ENCODE assay signal across 34 cellular contexts in the genomic region with DNA sequence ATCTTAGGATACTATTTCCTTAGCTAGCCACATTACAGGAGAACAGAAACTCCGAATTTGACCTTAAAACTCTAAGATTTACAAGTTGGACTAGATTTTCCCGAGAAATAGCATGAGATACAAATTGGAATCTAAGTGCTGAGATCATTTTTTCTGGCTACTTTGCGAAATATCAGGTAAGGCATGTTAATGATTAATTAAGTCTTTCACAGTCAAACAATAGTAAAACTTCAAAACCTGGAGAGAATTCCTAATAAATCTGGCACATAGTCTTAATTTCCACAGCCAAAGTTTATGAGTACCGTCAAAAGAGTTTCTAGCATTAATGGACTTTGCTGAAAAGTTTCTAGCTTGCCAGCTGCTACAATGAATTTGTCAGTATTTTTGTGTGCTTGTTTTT.
"Had no signal": no experiment of that assay in that cellular context is flagged by ENCODE, and none has a peak within 500 bp of the region (broad histone marks: within the 10 kb centered on the region; RNA-seq: fewer than 3 reads in every experiment).

No MANE protein-coding gene starts in this region.

- H3K4me3 ChIP-seq: adrenal gland, ascending aorta, body of pancreas, breast epithelium, cardiac muscle cell had no signal

- H3K4me1 ChIP-seq: adrenal gland, ascending aorta, breast epithelium had no signal

- H3K9me3 ChIP-seq: adrenal gland, ascending aorta, body of pancreas, breast epithelium had no signal

- H3K27ac ChIP-seq: adrenal gland, ascending aorta, body of pancreas, brain microvascular endothelial cell, breast epithelium, cardiac muscle cell had no signal

- H3K27me3 ChIP-seq: adrenal gland, ascending aorta, body of pancreas, brain microvascular endothelial cell, breast epithelium, cardiac muscle cell had no signal

- DNase-seq: activated effector memory CD4-positive, alpha-beta T cell treated with anti-CD3 and anti-CD28 coated beads, Interleukin-2, amount 50 U/mL, for 16 hours; activated effector memory CD4-positive, alpha-beta T cell treated with Interleukin-2 at 50 U/mL for 16 hours; activated gamma-delta T cell; activated gamma-delta T cell treated with Interleukin-2 at 50 U/mL for 16 hours; activated naive CD4-positive, alpha-beta T cell; activated naive CD4-positive, alpha-beta T cell treated with anti-CD3 and anti-CD28 coated beads for 36 hours; activated naive CD4-positive, alpha-beta T cell treated with anti-CD3 and anti-CD28 coated beads, Interleukin-2, amount 10 ng/mL, durations not matched to agents 7 days and 5 days; activated naive CD4-positive, alpha-beta T cell treated with anti-CD3 and anti-CD28 coated beads, Interleukin-2, amount 50 U/mL, for 16 hours; activated naive CD4-positive, alpha-beta T cell treated with Interleukin-2 at 50 U/mL for 16 hours; activated naive CD8-positive, alpha-beta T cell treated with anti-CD3 and anti-CD28 coated beads for 36 hours; activated naive CD8-positive, alpha-beta T cell treated with anti-CD3 and anti-CD28 coated beads, Interleukin-2, amount 10 ng/mL, durations not matched to agents 7 days and 5 days; activated naive CD8-positive, alpha-beta T cell treated with anti-CD3 and anti-CD28 coated beads, Interleukin-2, amount 50 U/mL, for 24 hours; activated T-cell treated with anti-CD3 and anti-CD28 coated beads, Interleukin-2, amount 50 U/mL, for 1 hour; activated T-cell treated with anti-CD3 and anti-CD28 coated beads, Interleukin-2, amount 50 U/mL, for 24 hours; activated T-cell treated with anti-CD3 and anti-CD28 coated beads, Interleukin-2, amount 50 U/mL, for 4 hours; activated T-cell treated with anti-CD3 and anti-CD28 coated beads, Interleukin-2, amount 50 U/mL, for 48 hours; activated T-cell treated with anti-CD3 and anti-CD28 coated beads, Interleukin-2, amount 50 U/mL, for 72 hours; adrenal gland; amniotic stem cell; amygdala; anterior cingulate cortex; aorta; body of pancreas; brain microvascular endothelial cell; caudate nucleus; central memory CD4-positive, alpha-beta T cell; cerebellar nuclear complex had no signal

- FAIRE-seq: astrocyte, bronchial epithelial cell had no signal

- ATAC-seq: activated naive CD4-positive, alpha-beta T cell treated with anti-CD3 and anti-CD28 coated beads, Interleukin-2, amount 50 U/mL, for 72 hours; activated naive CD8-positive, alpha-beta T cell treated with anti-CD3 and anti-CD28 coated beads, Interleukin-2, amount 50 U/mL, for 24 hours; activated T-cell treated with anti-CD3 and anti-CD28 coated beads, Interleukin-2, amount 50 U/mL, for 4 hours; activated T-cell treated with anti-CD3 and anti-CD28 coated beads, Interleukin-2, amount 50 U/mL, for 72 hours; activated T-helper 17 cell treated with anti-CD3 and anti-CD28 coated beads, Interleukin-2, amount 50 U/mL, for 72 hours; body of pancreas had no signal

- H3K36me3 ChIP-seq: adrenal gland, ascending aorta, brain microvascular endothelial cell, breast epithelium, cardiac muscle cell had no signal
